Comparison of ENCODE assay signal across 8 cellular contexts in genomic region chr5:145946112-145946861, GRCh38. TPM values are rescaled to one million over a fixed set of nuclear protein-coding genes. Genes with fewer than 3 reads are reported as not detected.
DNase-seq lines count a peak whose midpoint lies in the region; ATAC-seq and TF ChIP-seq lines count a peak whose summit lies in the region.

No MANE protein-coding gene starts in this region.

- H3K9ac ChIP-seq in SK-N-SH: no peak overlapping the region

- H3K27ac ChIP-seq in SK-N-SH (ENCODE audit: low read depth in 2 of 2, low read length in 1 of 2): peak overlapping the region in 1 of 2 experiments; percentile 28; a peak in 1 of 4 replicates

- H2AFZ ChIP-seq in SK-N-SH (ENCODE audit: low read depth): no peak overlapping the region

- H3K79me2 ChIP-seq in SK-N-SH (ENCODE audit: insufficient read depth): no peaks in the 10 kb centered on the region

- no peak for TF ChIP-seq RAD21 in SK-N-SH (IDR thresholded peaks at IDR 0.05; ENCODE audit: low read length)

- peak overlapping the region; percentile 1; the same call in 1 of the 2 replicates for H3K4me2 ChIP-seq in SK-N-SH

- POLR2A ChIA-PET in SK-N-SH (lab: Yijun Ruan, JAX): no interaction called here

- intact Hi-C loops in Right ventricle myocardium inferior (cut with DNase I): loop anchor here (5.0 kb wide), 1 partner anchor 36 kb away; no protein-coding TSS in a partner anchor
- intact Hi-C loops in cardiac septum (cut with DNase I): no loop called here
- intact Hi-C loops in sciatic nerve (cut with DNase I): no loop called here

- H3K9me2 ChIP-seq in SK-N-SH: no peaks in the 10 kb centered on the region

- WGBS in SK-N-SH (ENCODE audit: low lambda C conversion rate): 45% methylated on average over 4 of the region's 4 CpGs

- H3K27me3 ChIP-seq in SK-N-SH (ENCODE audit: insufficient read depth): no peaks in the 10 kb centered on the region

- H3K9me3 ChIP-seq in SK-N-SH: no peaks in the 10 kb centered on the region

- CTCF ChIA-PET in SK-N-SH (lab: Yijun Ruan, JAX): interaction anchor here (0.8 kb wide), 1 partner anchor 12 kb away, joined by 3 read pairs; no protein-coding TSS in a partner anchor

- peaks cover 30% of the 10 kb centered on the region for H3F3A ChIP-seq in SK-N-SH (replicated peaks; ENCODE audit: insufficient read depth)

- no peaks in the 10 kb centered on the region for H3K36me3 ChIP-seq in SK-N-SH (replicated peaks in 1 of 2; ENCODE audit: control insufficient read depth in 1 of 2, insufficient read depth in 2 of 2, low read length in 1 of 2)

- no peaks in the 10 kb centered on the region for H4K20me1 ChIP-seq in SK-N-SH (ENCODE audit: insufficient read depth)

- peak in 1 of 2 experiments; percentile 83; a peak in 1 of 4 replicates for TF ChIP-seq EP300 in SK-N-SH (IDR thresholded peaks at IDR 0.05; ENCODE audit: borderline replicate concordance in 1 of 2, low read depth in 1 of 2, low read length in 1 of 2)

- no peak for DNase-seq in Right ventricle myocardium inferior (ENCODE audit: missing footprints)
- no peak for DNase-seq in cardiac septum (ENCODE audit: low spot score)
- DNase-seq in SK-N-SH: peak; percentile 14
- peak; percentile 83 for DNase-seq in foreskin melanocyte
- no peak for DNase-seq in NCI-H446 (lab: John Stamatoyannopoulos, UW)
- no peak for DNase-seq in sciatic nerve (ENCODE audit: low spot score)
- no peak for DNase-seq in NCI-H345 (lab: John Stamatoyannopoulos, UW)

- H3K4me1 ChIP-seq in SK-N-SH (ENCODE audit: control insufficient read depth in 1 of 2, insufficient read depth in 2 of 2, low read depth in 1 of 2, low read length in 1 of 2): peaks cover 3 to 37% of the 10 kb centered on the region in 2 experiments; a peak in 2 of 4 replicates

- peak; percentile 90 for ATAC-seq in Right ventricle myocardium inferior
- peak; percentile 99 for ATAC-seq in HG03060 (IDR thresholded peaks at IDR 0.05; ENCODE audit: low read depth, unreplicated experiment)
- no peak for ATAC-seq in sciatic nerve

- TF ChIP-seq CTCF in SK-N-SH (IDR thresholded peaks at IDR 0.05): no peak

- no peak overlapping the region for H3K4me3 ChIP-seq in SK-N-SH (ENCODE audit: low read depth in 2 of 2, low read length in 1 of 2)

TF ChIP-seq in SK-N-SH, 30 proteins besides CTCF, POLR2A, EP300 and RAD21 (continues in another document):
- TF ChIP-seq, protein P1, sequence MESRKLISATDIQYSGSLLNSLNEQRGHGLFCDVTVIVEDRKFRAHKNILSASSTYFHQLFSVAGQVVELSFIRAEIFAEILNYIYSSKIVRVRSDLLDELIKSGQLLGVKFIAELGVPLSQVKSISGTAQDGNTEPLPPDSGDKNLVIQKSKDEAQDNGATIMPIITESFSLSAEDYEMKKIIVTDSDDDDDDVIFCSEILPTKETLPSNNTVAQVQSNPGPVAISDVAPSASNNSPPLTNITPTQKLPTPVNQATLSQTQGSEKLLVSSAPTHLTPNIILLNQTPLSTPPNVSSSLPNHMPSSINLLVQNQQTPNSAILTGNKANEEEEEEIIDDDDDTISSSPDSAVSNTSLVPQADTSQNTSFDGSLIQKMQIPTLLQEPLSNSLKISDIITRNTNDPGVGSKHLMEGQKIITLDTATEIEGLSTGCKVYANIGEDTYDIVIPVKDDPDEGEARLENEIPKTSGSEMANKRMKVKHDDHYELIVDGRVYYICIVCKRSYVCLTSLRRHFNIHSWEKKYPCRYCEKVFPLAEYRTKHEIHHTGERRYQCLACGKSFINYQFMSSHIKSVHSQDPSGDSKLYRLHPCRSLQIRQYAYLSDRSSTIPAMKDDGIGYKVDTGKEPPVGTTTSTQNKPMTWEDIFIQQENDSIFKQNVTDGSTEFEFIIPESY (IDR thresholded peaks at IDR 0.05; ENCODE audit: borderline replicate concordance, low read depth): no peak
- TF ChIP-seq FOSL2 (IDR thresholded peaks at IDR 0.05; ENCODE audit: borderline replicate concordance, low read depth) (peak; percentile 79; the same call in 1 of the 2 replicates), MAX (IDR thresholded peaks at IDR 0.05; ENCODE audit: low read depth) (peak; percentile 46; the same call in 1 of the 2 replicates), POLR2AphosphoS5 (IDR thresholded peaks at IDR 0.05; ENCODE audit: low read depth, low read length) (no peak; the same call in 1 of the 2 replicates), YY1 (IDR thresholded peaks at IDR 0.05; ENCODE audit: low read depth) (no peak), TCF12 (IDR thresholded peaks at IDR 0.05) (peak; percentile 77), RXRA (IDR thresholded peaks at IDR 0.05; ENCODE audit: borderline replicate concordance, low read depth) (no peak; the same call in 1 of the 2 replicates), EZH2phosphoT487 (IDR thresholded peaks at IDR 0.05; ENCODE audit: borderline replicate concordance, low read depth) (no peak), CHD2 (IDR thresholded peaks at IDR 0.05; ENCODE audit: low read length, partially characterized antibody) (no peak), GATA2 (CRISPR knock-in tag; IDR thresholded peaks at IDR 0.05) (no peak), SMC3 (IDR thresholded peaks at IDR 0.05; ENCODE audit: low read depth, low read length) (no peak), NRF1 (IDR thresholded peaks at IDR 0.05; ENCODE audit: low read depth, low read length) (no peak), ELF1 (IDR thresholded peaks at IDR 0.05) (no peak), JUND (IDR thresholded peaks at IDR 0.05) (peak; percentile 81), TAF1 (IDR thresholded peaks at IDR 0.05; ENCODE audit: borderline replicate concordance, low read depth, low read length) (no peak), PBX3 (IDR thresholded peaks at IDR 0.05) (peak; percentile 92), USF2 (IDR thresholded peaks at IDR 0.05; ENCODE audit: borderline replicate concordance, low read depth, low read length) (no peak), NFIC (IDR thresholded peaks at IDR 0.05; ENCODE audit: borderline replicate concordance) (peak; percentile 51), RFX5 (IDR thresholded peaks at IDR 0.05; ENCODE audit: low read length) (no peak), TEAD4 (IDR thresholded peaks at IDR 0.05; ENCODE audit: borderline replicate concordance, insufficient read depth) (peak; percentile 58; the same call in 1 of the 2 replicates)
- TF ChIP-seq, protein P2, sequence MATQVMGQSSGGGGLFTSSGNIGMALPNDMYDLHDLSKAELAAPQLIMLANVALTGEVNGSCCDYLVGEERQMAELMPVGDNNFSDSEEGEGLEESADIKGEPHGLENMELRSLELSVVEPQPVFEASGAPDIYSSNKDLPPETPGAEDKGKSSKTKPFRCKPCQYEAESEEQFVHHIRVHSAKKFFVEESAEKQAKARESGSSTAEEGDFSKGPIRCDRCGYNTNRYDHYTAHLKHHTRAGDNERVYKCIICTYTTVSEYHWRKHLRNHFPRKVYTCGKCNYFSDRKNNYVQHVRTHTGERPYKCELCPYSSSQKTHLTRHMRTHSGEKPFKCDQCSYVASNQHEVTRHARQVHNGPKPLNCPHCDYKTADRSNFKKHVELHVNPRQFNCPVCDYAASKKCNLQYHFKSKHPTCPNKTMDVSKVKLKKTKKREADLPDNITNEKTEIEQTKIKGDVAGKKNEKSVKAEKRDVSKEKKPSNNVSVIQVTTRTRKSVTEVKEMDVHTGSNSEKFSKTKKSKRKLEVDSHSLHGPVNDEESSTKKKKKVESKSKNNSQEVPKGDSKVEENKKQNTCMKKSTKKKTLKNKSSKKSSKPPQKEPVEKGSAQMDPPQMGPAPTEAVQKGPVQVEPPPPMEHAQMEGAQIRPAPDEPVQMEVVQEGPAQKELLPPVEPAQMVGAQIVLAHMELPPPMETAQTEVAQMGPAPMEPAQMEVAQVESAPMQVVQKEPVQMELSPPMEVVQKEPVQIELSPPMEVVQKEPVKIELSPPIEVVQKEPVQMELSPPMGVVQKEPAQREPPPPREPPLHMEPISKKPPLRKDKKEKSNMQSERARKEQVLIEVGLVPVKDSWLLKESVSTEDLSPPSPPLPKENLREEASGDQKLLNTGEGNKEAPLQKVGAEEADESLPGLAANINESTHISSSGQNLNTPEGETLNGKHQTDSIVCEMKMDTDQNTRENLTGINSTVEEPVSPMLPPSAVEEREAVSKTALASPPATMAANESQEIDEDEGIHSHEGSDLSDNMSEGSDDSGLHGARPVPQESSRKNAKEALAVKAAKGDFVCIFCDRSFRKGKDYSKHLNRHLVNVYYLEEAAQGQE (IDR thresholded peaks at IDR 0.05; ENCODE audit: low read depth, low read length): no peak
- TF ChIP-seq, protein P3, sequence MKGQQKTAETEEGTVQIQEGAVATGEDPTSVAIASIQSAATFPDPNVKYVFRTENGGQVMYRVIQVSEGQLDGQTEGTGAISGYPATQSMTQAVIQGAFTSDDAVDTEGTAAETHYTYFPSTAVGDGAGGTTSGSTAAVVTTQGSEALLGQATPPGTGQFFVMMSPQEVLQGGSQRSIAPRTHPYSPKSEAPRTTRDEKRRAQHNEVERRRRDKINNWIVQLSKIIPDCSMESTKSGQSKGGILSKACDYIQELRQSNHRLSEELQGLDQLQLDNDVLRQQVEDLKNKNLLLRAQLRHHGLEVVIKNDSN (IDR thresholded peaks at IDR 0.05; ENCODE audit: borderline replicate concordance, low read depth): no peak

RNA-seq across cellular contexts. Expression of gene SH3RF2, which starts 9.9 kb away (rescaled TPM):
- total RNA-seq in Right ventricle myocardium inferior (267 TPM), cardiac septum (231 TPM), sciatic nerve (3.0 TPM)
- 0.87 and 0.93 TPM in 2 replicates for polyA plus RNA-seq in SK-N-SH (2012; rRNA removed)
- polyA plus RNA-seq in SK-N-SH (2012; cell fraction: cytosol; rRNA removed): 0.36 and 0.47 TPM in 2 replicates
- 1.8 and 2.0 TPM in 2 replicates for polyA plus RNA-seq in SK-N-SH (2012; cell fraction: nucleus; rRNA removed)

Comparison
In these comparisons a context has a peak if more than half of its experiments do, and no peak if none do; other contexts are left out.
1. DNase-seq: peak in SK-N-SH (single experiment) and foreskin melanocyte (single experiment); none in Right ventricle myocardium inferior (single experiment), cardiac septum (single experiment), NCI-H446 (0 of 2), sciatic nerve (single experiment) and NCI-H345 (single experiment).
2. RNA of gene SH3RF2, which starts 9.9 kb away (total RNA-seq): 267 TPM in Right ventricle myocardium inferior (single experiment) and 231 TPM in cardiac septum (single experiment); 3.0 TPM in sciatic nerve (single experiment); every median in the first group is over 10 times any median in the second.